ENCODE assay signal across 8 cellular contexts in the genomic region with DNA sequence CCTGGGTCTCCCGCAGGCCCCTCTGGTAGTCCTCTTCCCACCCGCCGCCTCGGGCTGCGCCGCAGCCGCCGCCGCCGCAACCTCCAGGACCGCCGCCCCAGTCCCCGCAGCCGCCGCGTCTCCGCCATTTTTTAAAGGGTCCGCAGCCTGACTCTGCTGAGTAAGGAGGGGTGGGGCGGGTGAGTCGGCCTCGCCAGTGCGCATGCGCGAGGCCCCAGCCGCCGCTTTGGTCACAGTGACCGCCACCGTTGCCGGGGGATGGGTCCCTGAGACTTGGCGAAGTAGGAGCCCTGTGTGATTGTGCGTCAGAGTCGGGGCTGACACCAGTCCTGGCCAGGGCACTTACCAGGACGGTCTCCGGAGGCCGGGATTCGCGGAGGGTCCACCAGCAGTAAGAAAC.
DNase-seq lines count a peak whose midpoint lies in the region; ATAC-seq and TF ChIP-seq lines count a peak whose summit lies in the region.
"Not testable (repeated sequence)": the region's sequence is repeated elsewhere in the genome, so short reads cannot be mapped to it uniquely, and the experiment has no call there.

No MANE protein-coding gene starts in this region.

- TF ChIP-seq CTCF in RWPE2 (IDR thresholded peaks at IDR 0.05; ENCODE audit: poor library complexity, severe bottlenecking); endothelial cell (IDR thresholded peaks at IDR 0.05; ENCODE audit: unreplicated experiment); thyroid gland (IDR thresholded peaks at IDR 0.05): not testable (repeated sequence)

- not testable (repeated sequence) for ATAC-seq in RWPE2 (ENCODE audit: low read depth)

- not testable (repeated sequence) for H3K9me3 ChIP-seq in ES-I3 (ENCODE audit: control insufficient read depth, insufficient read depth, low read length); RWPE2 (ENCODE audit: severe bottlenecking); thyroid gland

- not testable (repeated sequence) for H3K36me3 Mint-ChIP-seq in endothelial cell (ENCODE audit: low read depth, unreplicated experiment); immature natural killer cell

- H3K27ac Mint-ChIP-seq in endothelial cell (ENCODE audit: unreplicated experiment); immature natural killer cell: not testable (repeated sequence)

- H3K4me3 ChIP-seq in RWPE2 (ENCODE audit: severe bottlenecking), result peak overlapping the region; percentile 14
- H3K4me3 ChIP-seq in thyroid gland (replicated peaks in 1 of 3), result not testable (repeated sequence)

- DNase-seq in NAMALWA (ENCODE audit: low spot score), result peak; percentile 36
- not testable (repeated sequence) for DNase-seq in RWPE2 (ENCODE audit: low spot score)
- peak; percentile 31 for DNase-seq in activated T-cell treated with anti-CD3 and anti-CD28 coated beads for 24 hours (ENCODE audit: low read depth)
- peak; percentile 41 for DNase-seq in endothelial cell (ENCODE audit: low spot score)
- peak; percentile 24 to 43 (median 42) for DNase-seq in immature natural killer cell
- DNase-seq in posterior vena cava (ENCODE audit: low spot score), result peak; percentile 90
- peak; percentile 85 to 89 for DNase-seq in thyroid gland

- intact Hi-C loops in posterior vena cava (cut with DNase I); thyroid gland (cut with DNase I): not testable (repeated sequence)

- not testable (repeated sequence) for H3K4me3 Mint-ChIP-seq in endothelial cell (ENCODE audit: unreplicated experiment); immature natural killer cell

- H3K9me3 Mint-ChIP-seq in endothelial cell (ENCODE audit: unreplicated experiment), result not testable (repeated sequence)
- peaks cover 4 to 34% (median 18%) of the 10 kb centered on the region in 6 donors for H3K9me3 Mint-ChIP-seq in immature natural killer cell

- H3K9ac ChIP-seq in ES-I3 (ENCODE audit: low read depth, low read length), result peak overlapping the region; percentile 33; the same call in 1 of the 2 replicates

- not testable (repeated sequence) for H3K36me3 ChIP-seq in ES-I3 (ENCODE audit: insufficient read depth, low read length); RWPE2 (ENCODE audit: low read depth); thyroid gland

- not testable (repeated sequence) for TF ChIP-seq POLR2A in thyroid gland (IDR thresholded peaks at IDR 0.05)

- not testable (repeated sequence) for H3K27ac ChIP-seq in RWPE2 (ENCODE audit: poor library complexity, severe bottlenecking); thyroid gland

- WGBS in thyroid gland, 2 donors, result 97 to 100% methylated on average over 1 to 18 of the region's 37 CpGs

- H3K4me1 Mint-ChIP-seq in endothelial cell (ENCODE audit: unreplicated experiment); immature natural killer cell: not testable (repeated sequence)

- H3K27me3 Mint-ChIP-seq in endothelial cell (ENCODE audit: unreplicated experiment); immature natural killer cell (ENCODE audit: low read depth in 3 of 3): not testable (repeated sequence)

- H3K4me1 ChIP-seq in ES-I3 (ENCODE audit: insufficient read depth, low read length); RWPE2 (ENCODE audit: insufficient read depth, poor library complexity, severe bottlenecking); thyroid gland: not testable (repeated sequence)

- H3K27me3 ChIP-seq in RWPE2 (ENCODE audit: insufficient read depth, poor library complexity, severe bottlenecking); thyroid gland: not testable (repeated sequence)
